14 cellular contexts compared by ENCODE assay signal in genomic region chr1:106924360-106924759, GRCh38.
A peak's percentile ranks its signal among the peaks of the same experiment; 100 is the strongest.
DNase-seq lines count a peak whose midpoint lies in the region; ATAC-seq and TF ChIP-seq lines count a peak whose summit lies in the region.
"Had no signal": no experiment of that assay in that cellular context is flagged by ENCODE, and none has a peak within 500 bp of the region (broad histone marks: within the 10 kb centered on the region; RNA-seq: fewer than 3 reads in every experiment).

No MANE protein-coding gene starts in this region.

- H3K4me1 ChIP-seq in smooth muscle cell (ENCODE audit: low read depth), result peaks cover 9% of the 10 kb centered on the region

- no peak overlapping the region for H2AFZ ChIP-seq in smooth muscle cell (ENCODE audit: low read depth)

- TF ChIP-seq CTCF in astrocyte of the spinal cord (IDR thresholded peaks at IDR 0.05; ENCODE audit: low read depth, low read length) (no peak), smooth muscle cell (IDR thresholded peaks at IDR 0.05; ENCODE audit: borderline replicate concordance, insufficient read depth, poor library complexity, severe bottlenecking) (no peak), glutamatergic neuron (IDR thresholded peaks at IDR 0.05; ENCODE audit: partially characterized antibody, unreplicated experiment) (no peak)

- in situ Hi-C loops in astrocyte of the spinal cord (cut with HindIII; ENCODE audit: low sequenced_read_pairs), result no loop called here

- no peak overlapping the region for H3K4me3 Mint-ChIP-seq in glutamatergic neuron (ENCODE audit: unreplicated experiment)
- H3K4me3 Mint-ChIP-seq: IgD-negative memory B cell had no signal

- no peak overlapping the region for H3K27ac Mint-ChIP-seq in glutamatergic neuron (ENCODE audit: unreplicated experiment)
- H3K27ac Mint-ChIP-seq: brain, IgD-negative memory B cell had no signal

- H3K4me3 ChIP-seq in astrocyte of the spinal cord (ENCODE audit: low read depth, low read length) (peak overlapping the region; percentile 26), smooth muscle cell (peak overlapping the region; percentile 13)

- H3K9me3 ChIP-seq in smooth muscle cell (replicated peaks; ENCODE audit: low read depth), result no peaks in the 10 kb centered on the region

- peak overlapping the region; percentile 64 for H3K4me2 ChIP-seq in smooth muscle cell

- no peaks in the 10 kb centered on the region for H3K4me1 Mint-ChIP-seq in glutamatergic neuron (ENCODE audit: low read depth, unreplicated experiment)

- H3K79me2 ChIP-seq in smooth muscle cell (ENCODE audit: low read depth), result no peaks in the 10 kb centered on the region

- DNase-seq in DMS79 treated with DMSO at 0.1 percent for 48 hours (lab: John Stamatoyannopoulos, UW), result peak; percentile 9
- DNase-seq in DMS79 (lab: John Stamatoyannopoulos, UW), result no peak
- DNase-seq in astrocyte of the spinal cord (ENCODE audit: low read depth, low spot score), result peak; percentile 36
- peak; percentile 45 for DNase-seq in iPS-NIHi7 (ENCODE audit: extremely low spot score)
- no peak for DNase-seq in smooth muscle cell (lab: John Stamatoyannopoulos, UW; ENCODE audit: unreplicated experiment)
- no peak for DNase-seq in glutamatergic neuron
- DNase-seq: activated CD4-positive, alpha-beta T cell treated with anti-CD3 and anti-CD28 coated beads for 4 hours; NCI-H1694; trophoblast cell had no signal

- H3K27me3 ChIP-seq in smooth muscle cell (ENCODE audit: low read depth), result no peaks in the 10 kb centered on the region

- H3K27me3 Mint-ChIP-seq in glutamatergic neuron (ENCODE audit: unreplicated experiment), result no peaks in the 10 kb centered on the region
- H3K27me3 Mint-ChIP-seq: brain, IgD-negative memory B cell had no signal

- H4K20me1 ChIP-seq in smooth muscle cell (ENCODE audit: low read depth), result no peaks in the 10 kb centered on the region

- H3K9ac ChIP-seq in smooth muscle cell (ENCODE audit: low read depth), result no peak overlapping the region

- H3K9me3 Mint-ChIP-seq in glutamatergic neuron (ENCODE audit: unreplicated experiment), result no peaks in the 10 kb centered on the region
- H3K9me3 Mint-ChIP-seq: IgD-negative memory B cell had no signal

- ATAC-seq in GM21447 (IDR thresholded peaks at IDR 0.05; ENCODE audit: unreplicated experiment) (no peak), HG02973 (IDR thresholded peaks at IDR 0.05; ENCODE audit: unreplicated experiment) (no peak)

- H3K36me3 Mint-ChIP-seq in glutamatergic neuron (ENCODE audit: unreplicated experiment), result no peaks in the 10 kb centered on the region
- H3K36me3 Mint-ChIP-seq: brain, IgD-negative memory B cell had no signal

- no peaks in the 10 kb centered on the region for H3K36me3 ChIP-seq in smooth muscle cell (ENCODE audit: low read depth)

- WGBS in smooth muscle cell (ENCODE audit: low lambda C conversion rate), result 67% methylated on average over 5 of the region's 5 CpGs

- no peak overlapping the region for H3K27ac ChIP-seq in smooth muscle cell (ENCODE audit: low read depth)
- H3K27ac ChIP-seq: 22Rv1 had no signal

- no peaks in the 10 kb centered on the region for H3F3A ChIP-seq in smooth muscle cell (ENCODE audit: low read depth)

Comparison
In these comparisons a context has a peak if more than half of its experiments do, and no peak if none do; other contexts are left out.
1. DNase-seq: peak in DMS79 treated with DMSO at 0.1 percent for 48 hours (single experiment), astrocyte of the spinal cord (single experiment) and iPS-NIHi7 (single experiment); none in DMS79 (single experiment), smooth muscle cell (single experiment) and glutamatergic neuron (single experiment).